8 cellular contexts compared by ENCODE assay signal in the genomic region with DNA sequence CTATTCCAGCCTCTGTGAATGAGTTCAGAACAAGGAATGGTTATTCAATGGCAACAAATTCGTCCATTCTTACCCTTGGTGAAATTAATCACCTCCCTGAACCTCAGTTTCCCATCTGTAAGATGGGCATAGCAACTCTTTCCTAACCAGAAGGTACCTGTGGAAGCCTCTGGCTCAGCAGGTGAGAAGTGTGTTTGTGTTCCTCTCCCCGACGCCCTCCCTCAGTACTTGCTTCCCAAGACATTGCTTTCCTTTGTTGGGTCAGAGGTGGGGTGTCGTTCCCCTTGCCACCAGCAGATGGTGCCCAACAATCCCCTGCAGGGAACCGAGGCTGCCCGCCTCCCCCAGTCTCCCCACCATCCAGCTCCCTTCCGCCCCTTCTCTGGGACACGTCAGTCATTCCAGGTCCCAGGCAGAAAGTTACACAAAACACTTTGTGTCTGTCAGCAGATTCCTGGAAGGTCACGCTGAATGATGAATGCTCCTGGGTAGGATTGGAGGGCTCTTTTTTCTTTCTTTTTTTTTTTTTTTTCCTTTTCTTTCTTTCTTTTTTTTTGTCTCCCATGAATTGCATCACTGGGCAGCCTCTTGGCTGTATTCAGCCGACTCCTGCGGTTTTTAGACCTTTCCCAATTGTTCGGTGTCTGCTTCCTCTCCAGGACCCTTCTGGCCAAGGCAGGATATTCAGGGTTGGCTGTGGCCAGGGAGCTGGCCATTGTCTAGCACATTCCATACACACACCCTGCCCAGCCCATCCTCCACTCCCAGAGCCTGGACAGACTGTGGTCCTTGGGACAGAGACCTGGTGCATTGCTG.
DNase-seq lines count a peak whose midpoint lies in the region; ATAC-seq, FAIRE-seq and TF ChIP-seq lines count a peak whose summit lies in the region.

No MANE protein-coding gene starts in this region.

- DNase-seq in A549 (ENCODE audit: low read depth in 1 of 2, low spot score in 1 of 2) (peak; percentile 73 to 87), Peyer's patch (peak; percentile 64 to 87 (median 68)), fibroblast of the conjunctiva (ENCODE audit: low read depth) (peak; percentile 79), nucleus accumbens (lab: John Stamatoyannopoulos, UW) (peak in 53 of 56 donors; percentile 8 to 83 (median 62)), superior temporal gyrus (ENCODE audit: extremely low spot score) (peak; percentile 84)
- DNase-seq in activated T-helper 1 cell treated with anti-CD3 and anti-CD28 coated beads, Interleukin-2, amount 50 U/mL, for 16 hours (ENCODE audit: low read depth in 1 of 2, low spot score in 1 of 2): peak; percentile 47

- POLR2A ChIA-PET in A549 (lab: Yijun Ruan, JAX): no interaction called here

- ATAC-seq in A549 (peak; percentile 88 to 95), GM18498 (IDR thresholded peaks at IDR 0.05; ENCODE audit: unreplicated experiment) (peak; percentile 55), HG03432 (IDR thresholded peaks at IDR 0.05; ENCODE audit: unreplicated experiment) (peak; percentile 37)

- H3K9me3 ChIP-seq in A549 (peaks cover 5% of the 10 kb centered on the region; the same call in 2 of the 3 replicates), Peyer's patch (no peaks in the 10 kb centered on the region)

- TF ChIP-seq EP300 in A549 (IDR thresholded peaks at IDR 0.05): no peak

- TF ChIP-seq CTCF in A549 (IDR thresholded peaks at IDR 0.05) (peak; percentile 89), Peyer's patch (IDR thresholded peaks at IDR 0.05) (peak; percentile 73 to 91 (median 76))

- FAIRE-seq in A549 (lab: Jason Lieb, UNC): no peak

- peak; percentile 85 to 86 for TF ChIP-seq RAD21 in A549 (conservative IDR thresholded peaks at IDR 0.05 in 1 of 2, IDR thresholded peaks at IDR 0.05 in 1 of 2)

- H3K27me3 ChIP-seq in Peyer's patch: no peaks in the 10 kb centered on the region

- H3K4me1 ChIP-seq in A549 (no peaks in the 10 kb centered on the region), Peyer's patch (peaks cover 0 to 4% (median 0%) of the 10 kb centered on the region in 4 donors)

- H3K4me3 ChIP-seq in A549 (peak overlapping the region; percentile 19; the same call in 1 of the 3 replicates), Peyer's patch (no peak overlapping the region)

- peak overlapping the region; percentile 71 for H3K4me2 ChIP-seq in A549

- CTCF ChIA-PET in A549 (lab: Yijun Ruan, JAX): interaction anchor here (0.6 to 4.1 kb wide), 20 partner anchors 9 to 1143 kb away, joined by 3 to 22 read pairs (median 4); no protein-coding TSS in a partner anchor

- H3K27ac ChIP-seq in A549 (0 out of 6 replicates have a peak overlapping the region, but pooled peaks of 1 of the 2 experiments have one; percentile 24), Peyer's patch (no peak overlapping the region)

- no peaks in the 10 kb centered on the region for H3K36me3 ChIP-seq in Peyer's patch

- TF ChIP-seq POLR2A in A549 (IDR thresholded peaks at IDR 0.05; ENCODE audit: low read length) (no peak), Peyer's patch (IDR thresholded peaks at IDR 0.05) (no peak)

- whole genome bisulfite sequencing in A549 (ENCODE audit: missing lambda C conversion rate): 4% methylated on average over 12 of the region's 12 CpGs

TF ChIP-seq in A549, 52 proteins besides CTCF, POLR2A, EP300 and RAD21:
- peak; percentile 38 for TF ChIP-seq MAFK (IDR thresholded peaks at IDR 0.05; ENCODE audit: partially characterized antibody)
- TF ChIP-seq, protein P1, sequence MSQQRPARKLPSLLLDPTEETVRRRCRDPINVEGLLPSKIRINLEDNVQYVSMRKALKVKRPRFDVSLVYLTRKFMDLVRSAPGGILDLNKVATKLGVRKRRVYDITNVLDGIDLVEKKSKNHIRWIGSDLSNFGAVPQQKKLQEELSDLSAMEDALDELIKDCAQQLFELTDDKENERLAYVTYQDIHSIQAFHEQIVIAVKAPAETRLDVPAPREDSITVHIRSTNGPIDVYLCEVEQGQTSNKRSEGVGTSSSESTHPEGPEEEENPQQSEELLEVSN (IDR thresholded peaks at IDR 0.05; ENCODE audit: borderline replicate concordance, low read depth): no peak
- TF ChIP-seq SMC3 (IDR thresholded peaks at IDR 0.05): peak; percentile 92

Comparison
In these comparisons a context has a peak if more than half of its experiments do, and no peak if none do; other contexts are left out.
1. ATAC-seq: peak in every context shown above with its lines; median percentile 92 in A549; 55 in GM18498; 37 in HG03432.